In genomic region chr3:102866845-102867244, GRCh38 we compare ENCODE assay signal across 18 cellular contexts.
DNase-seq lines count a peak whose midpoint lies in the region; ATAC-seq, FAIRE-seq and TF ChIP-seq lines count a peak whose summit lies in the region.
"Had no signal": no experiment of that assay in that cellular context is flagged by ENCODE, and none has a peak within 500 bp of the region (broad histone marks: within the 10 kb centered on the region; RNA-seq: fewer than 3 reads in every experiment).

No MANE protein-coding gene starts in this region.

- ATAC-seq in GM18909 (IDR thresholded peaks at IDR 0.05; ENCODE audit: poor library complexity, unreplicated experiment) (peak; percentile 47), HG03097 (IDR thresholded peaks at IDR 0.05; ENCODE audit: low FRiP score, unreplicated experiment) (peak; percentile 84), HG03378 (IDR thresholded peaks at IDR 0.05; ENCODE audit: unreplicated experiment) (no peak), GM21381 (IDR thresholded peaks at IDR 0.05; ENCODE audit: unreplicated experiment) (no peak)
- ATAC-seq: CD8-positive, alpha-beta T cell; GM12878; K562 had no signal

- CTCF ChIA-PET in GM10248 (lab: Yijun Ruan, JAX) = no interaction called here

- DNase-seq in RCC 7860 (ENCODE audit: low spot score) (peak; percentile 14), GM10248 (ENCODE audit: extremely low spot score) (no peak), NCI-H1694 treated with DMSO at 0.1 percent for 48 hours (lab: John Stamatoyannopoulos, UW) (no peak)
- DNase-seq: BE2C; CD8-positive, alpha-beta T cell; COR-L47; DMS 273 treated with DMSO at 0.1 percent for 48 hours; HCEC 1CT; HFFc6; Karpas-422 had no signal

- POLR2A ChIA-PET in GM10248 (lab: Yijun Ruan, JAX) = no interaction called here

- FAIRE-seq in RCC 7860 (lab: Jason Lieb, UNC) = no peak
- FAIRE-seq: GM12878, GM18507, H1, K562 had no signal

- TF ChIP-seq CTCF in GM10248 (IDR thresholded peaks at IDR 0.05; ENCODE audit: control extremely low read depth, extremely low read depth, low read depth, missing control alignments) = no peak

Comparison
In these comparisons a context has a peak if more than half of its experiments do, and no peak if none do; other contexts are left out.
1. ATAC-seq: peak in GM18909 (single experiment) and HG03097 (single experiment); none in HG03378 (single experiment) and GM21381 (single experiment).